16 cellular contexts compared by ENCODE assay signal in the genomic region with DNA sequence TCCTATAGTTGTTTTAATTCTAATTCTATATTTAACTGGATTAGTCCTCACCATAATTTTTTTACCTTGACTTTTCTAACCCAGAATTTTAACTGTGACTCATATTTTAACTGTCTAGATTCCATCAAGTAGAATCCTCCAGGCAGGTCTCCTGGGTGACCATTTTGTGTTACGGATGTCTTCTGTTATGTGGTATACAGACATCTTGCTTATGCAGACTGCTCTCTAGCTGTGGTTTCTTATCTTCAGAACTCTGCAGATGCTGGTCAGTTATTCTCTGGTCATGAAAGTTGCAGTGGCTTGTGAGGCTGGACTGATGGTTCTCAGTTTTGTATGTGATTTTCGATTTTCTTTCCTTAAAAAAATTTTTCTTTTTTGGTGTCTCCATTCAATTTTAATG.
DNase-seq lines count a peak whose midpoint lies in the region; ATAC-seq, FAIRE-seq and TF ChIP-seq lines count a peak whose summit lies in the region.
"Had no signal": no experiment of that assay in that cellular context is flagged by ENCODE, and none has a peak within 500 bp of the region (broad histone marks: within the 10 kb centered on the region; RNA-seq: fewer than 3 reads in every experiment).

No MANE protein-coding gene starts in this region.

- H3K9me3 ChIP-seq in DND-41 (ENCODE audit: insufficient read depth, low read length, severe bottlenecking) (no peaks in the 10 kb centered on the region), HepG2 (ENCODE audit: low read length) (no peaks in the 10 kb centered on the region)
- H3K9me3 ChIP-seq: prostate gland had no signal

- intact Hi-C loops in HepG2 (cut with micrococcal nuclease; ENCODE audit: unreplicated experiment), result no loop called here

- no peak for TF ChIP-seq RAD21 in HepG2 (CRISPR knock-in tag; IDR thresholded peaks at IDR 0.05)

- H3K27ac ChIP-seq in DND-41 (ENCODE audit: low read length) (no peak overlapping the region), brain microvascular endothelial cell (no peak overlapping the region), HepG2 (ENCODE audit: extremely low read length, insufficient read depth, low read length) (no peak overlapping the region)
- H3K27ac ChIP-seq: prostate gland had no signal

- H3K4me3 ChIP-seq in DND-41 (ENCODE audit: low read depth in 1 of 2, low read length in 2 of 2) (no peak overlapping the region), brain microvascular endothelial cell (ENCODE audit: low read depth, low read length) (no peak overlapping the region), HepG2 (replicated peaks in 1 of 3; ENCODE audit: insufficient read depth in 1 of 3, low read depth in 2 of 3, low read length in 3 of 3) (no peak overlapping the region)
- H3K4me3 ChIP-seq: prostate gland had no signal

- H3K4me1 ChIP-seq in DND-41 (ENCODE audit: insufficient read depth, low read length), result no peaks in the 10 kb centered on the region; the same call in 1 of the 2 replicates
- peaks cover 9% of the 10 kb centered on the region for H3K4me1 ChIP-seq in HepG2 (ENCODE audit: insufficient read depth, low read length)
- H3K4me1 ChIP-seq: prostate gland had no signal

- H2AFZ ChIP-seq in DND-41 (ENCODE audit: low read depth, low read length) (no peak overlapping the region), HepG2 (ENCODE audit: low read length) (no peak overlapping the region)

- H4K20me1 ChIP-seq in DND-41 (ENCODE audit: insufficient read depth, low read length) (no peaks in the 10 kb centered on the region), HepG2 (ENCODE audit: insufficient read depth, low read length) (no peaks in the 10 kb centered on the region)

- TF ChIP-seq POLR2A in HepG2 (IDR thresholded peaks at IDR 0.05; ENCODE audit: insufficient read depth in 1 of 2, low read depth in 2 of 2, low read length in 2 of 2), result no peak

- WGBS in HepG2 (ENCODE audit: low lambda C conversion rate), result 54% methylated on average over 2 of the region's 2 CpGs

- DNase-seq in DND-41 (no peak), brain microvascular endothelial cell (peak; percentile 87), HepG2 (ENCODE audit: low spot score) (no peak), SIG-M5 treated with dmso at 0.1 percent for 504 hours (lab: John Stamatoyannopoulos, UW; ENCODE audit: unreplicated experiment) (no peak), KBM-7 (no peak)
- no peak for DNase-seq in effector CD8-positive, alpha-beta T cell (lab: John Stamatoyannopoulos, UW)
- DNase-seq: ACHN; DMS53; effector memory CD8-positive, alpha-beta T cell; hypothalamus; mammary epithelial cell; NCI-H2081 treated with DMSO at 0.1 percent for 48 hours; stimulated activated CD4-positive, alpha-beta T cell treated with anti-CD3 and anti-CD28 coated beads, Interleukin-4, amount 100 ng/mL, for 4 hours had no signal

- CTCF ChIA-PET in HepG2 (lab: Yijun Ruan, JAX; ENCODE audit: low intra/inter-chr PET ratio, low total read pairs), result no interaction called here

- no peak for TF ChIP-seq CTCF in DND-41 (IDR thresholded peaks at IDR 0.05; ENCODE audit: borderline replicate concordance, extremely low read depth, low read length, poor library complexity, severe bottlenecking)
- no peak for TF ChIP-seq CTCF in brain microvascular endothelial cell (IDR thresholded peaks at IDR 0.05; ENCODE audit: low read depth, low read length, missing control alignments)
- TF ChIP-seq CTCF in HepG2 (CRISPR knock-in tag; IDR thresholded peaks at IDR 0.05), result no peak

- no TSS peak for BruUV-seq in HepG2 (replicated peaks; lab: Mats Ljungman, UMichigan)

- ATAC-seq in DND-41 (ENCODE audit: insufficient read depth, low read depth), result peak; percentile 70; the same call in 2 of the 3 replicates
- ATAC-seq in GM21390 (IDR thresholded peaks at IDR 0.05; ENCODE audit: unreplicated experiment), result peak; percentile 79
- ATAC-seq in HG03565 (IDR thresholded peaks at IDR 0.05; ENCODE audit: unreplicated experiment), result peak; percentile 94
- no peak for ATAC-seq in HepG2
- ATAC-seq: effector memory CD8-positive, alpha-beta T cell had no signal

- in situ Hi-C loops in brain microvascular endothelial cell (cut with HindIII; ENCODE audit: low pct_ligation_motif_present, low sequenced_read_pairs), result no loop called here
- in situ Hi-C loops in HepG2 (cut with HindIII; ENCODE audit: extremely low pct_ligation_motif_present, low pct_unique_long_range_greater_than_20kb), result no loop called here
- in situ Hi-C loops in KBM-7 (cut with MboI; ENCODE audit: low pct_unique_long_range_greater_than_20kb, low sequenced_read_pairs), result no loop called here

- TF ChIP-seq EP300 in HepG2 (IDR thresholded peaks at IDR 0.05; ENCODE audit: low read depth in 2 of 2, low read length in 2 of 2) (no peak), HepG2 (CRISPR knock-in tag; IDR thresholded peaks at IDR 0.05; ENCODE audit: borderline replicate concordance) (no peak)

- peaks cover 3% of the 10 kb centered on the region; the same call in 1 of the 2 replicates for H3K36me3 ChIP-seq in DND-41 (ENCODE audit: insufficient read depth, low read length)
- H3K36me3 ChIP-seq in brain microvascular endothelial cell (replicated peaks), result no peaks in the 10 kb centered on the region
- H3K36me3 ChIP-seq in HepG2 (replicated peaks in 1 of 2; ENCODE audit: control insufficient read depth in 1 of 2, insufficient read depth in 2 of 2, low read length in 2 of 2), result no peaks in the 10 kb centered on the region
- H3K36me3 ChIP-seq: prostate gland had no signal

- H3K27me3 ChIP-seq in DND-41 (ENCODE audit: insufficient read depth, low read length, poor library complexity) (no peaks in the 10 kb centered on the region), brain microvascular endothelial cell (replicated peaks) (no peaks in the 10 kb centered on the region), HepG2 (ENCODE audit: control insufficient read depth in 1 of 2, insufficient read depth in 2 of 2, low read length in 2 of 2) (no peaks in the 10 kb centered on the region)

- no peak overlapping the region for H3K9ac ChIP-seq in DND-41 (ENCODE audit: low read depth, low read length)
- H3K9ac ChIP-seq in HepG2 (ENCODE audit: insufficient read depth, low read depth, low read length), result no peak overlapping the region

- no peak for FAIRE-seq in HepG2 (lab: Jason Lieb, UNC)

- no peak overlapping the region for H3K4me2 ChIP-seq in DND-41 (ENCODE audit: insufficient read depth, low read length)
- H3K4me2 ChIP-seq in HepG2 (ENCODE audit: low read depth, low read length), result no peak overlapping the region

- POLR2A ChIA-PET in HepG2 (lab: Yijun Ruan, JAX), result no interaction called here

- 0 out of 2 replicates have a peak, but pooled peaks cover 7% of the 10 kb centered on the region for H3K79me2 ChIP-seq in DND-41 (ENCODE audit: insufficient read depth, low read length)
- no peaks in the 10 kb centered on the region for H3K79me2 ChIP-seq in HepG2 (ENCODE audit: insufficient read depth, low read length)

TF ChIP-seq in HepG2, 621 proteins besides CTCF, POLR2A, EP300 and RAD21 (continues in another document):
- no peak for TF ChIP-seq CBX5 (CRISPR knock-in tag; IDR thresholded peaks at IDR 0.05; ENCODE audit: borderline replicate concordance)
- TF ChIP-seq, protein P1, sequence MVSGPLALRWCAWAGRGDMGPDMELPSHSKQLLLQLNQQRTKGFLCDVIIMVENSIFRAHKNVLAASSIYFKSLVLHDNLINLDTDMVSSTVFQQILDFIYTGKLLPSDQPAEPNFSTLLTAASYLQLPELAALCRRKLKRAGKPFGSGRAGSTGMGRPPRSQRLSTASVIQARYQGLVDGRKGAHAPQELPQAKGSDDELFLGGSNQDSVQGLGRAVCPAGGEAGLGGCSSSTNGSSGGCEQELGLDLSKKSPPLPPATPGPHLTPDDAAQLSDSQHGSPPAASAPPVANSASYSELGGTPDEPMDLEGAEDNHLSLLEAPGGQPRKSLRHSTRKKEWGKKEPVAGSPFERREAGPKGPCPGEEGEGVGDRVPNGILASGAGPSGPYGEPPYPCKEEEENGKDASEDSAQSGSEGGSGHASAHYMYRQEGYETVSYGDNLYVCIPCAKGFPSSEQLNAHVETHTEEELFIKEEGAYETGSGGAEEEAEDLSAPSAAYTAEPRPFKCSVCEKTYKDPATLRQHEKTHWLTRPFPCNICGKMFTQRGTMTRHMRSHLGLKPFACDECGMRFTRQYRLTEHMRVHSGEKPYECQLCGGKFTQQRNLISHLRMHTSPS (CRISPR knock-in tag; IDR thresholded peaks at IDR 0.05; ENCODE audit: low read depth), result no peak
- no peak for TF ChIP-seq ZNF644 (CRISPR knock-in tag; IDR thresholded peaks at IDR 0.05; ENCODE audit: low read depth)
- TF ChIP-seq ZFP37 (CRISPR knock-in tag; IDR thresholded peaks at IDR 0.05; ENCODE audit: borderline replicate concordance), result no peak
- no peak for TF ChIP-seq ZNF720 (CRISPR knock-in tag; IDR thresholded peaks at IDR 0.05)
- no peak for TF ChIP-seq HOXA5 (CRISPR knock-in tag; IDR thresholded peaks at IDR 0.05)
- no peak for TF ChIP-seq ZNF225 (CRISPR knock-in tag; IDR thresholded peaks at IDR 0.05)
- no peak for TF ChIP-seq MTA1 (CRISPR knock-in tag; IDR thresholded peaks at IDR 0.05; ENCODE audit: borderline replicate concordance)
- no peak for TF ChIP-seq ZNF850 (CRISPR knock-in tag; conservative IDR thresholded peaks at IDR 0.05)
- TF ChIP-seq SAP130 (CRISPR knock-in tag; IDR thresholded peaks at IDR 0.05; ENCODE audit: low read depth), result no peak
- TF ChIP-seq, protein P2, sequence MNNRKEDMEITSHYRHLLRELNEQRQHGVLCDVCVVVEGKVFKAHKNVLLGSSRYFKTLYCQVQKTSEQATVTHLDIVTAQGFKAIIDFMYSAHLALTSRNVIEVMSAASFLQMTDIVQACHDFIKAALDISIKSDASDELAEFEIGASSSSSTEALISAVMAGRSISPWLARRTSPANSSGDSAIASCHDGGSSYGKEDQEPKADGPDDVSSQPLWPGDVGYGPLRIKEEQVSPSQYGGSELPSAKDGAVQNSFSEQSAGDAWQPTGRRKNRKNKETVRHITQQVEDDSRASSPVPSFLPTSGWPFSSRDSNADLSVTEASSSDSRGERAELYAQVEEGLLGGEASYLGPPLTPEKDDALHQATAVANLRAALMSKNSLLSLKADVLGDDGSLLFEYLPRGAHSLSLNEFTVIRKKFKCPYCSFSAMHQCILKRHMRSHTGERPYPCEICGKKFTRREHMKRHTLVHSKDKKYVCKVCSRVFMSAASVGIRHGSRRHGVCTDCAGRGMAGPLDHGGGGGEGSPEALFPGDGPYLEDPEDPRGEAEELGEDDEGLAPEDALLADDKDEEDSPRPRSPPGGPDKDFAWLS (CRISPR knock-in tag; IDR thresholded peaks at IDR 0.05; ENCODE audit: borderline replicate concordance), result no peak
- TF ChIP-seq, protein P3, sequence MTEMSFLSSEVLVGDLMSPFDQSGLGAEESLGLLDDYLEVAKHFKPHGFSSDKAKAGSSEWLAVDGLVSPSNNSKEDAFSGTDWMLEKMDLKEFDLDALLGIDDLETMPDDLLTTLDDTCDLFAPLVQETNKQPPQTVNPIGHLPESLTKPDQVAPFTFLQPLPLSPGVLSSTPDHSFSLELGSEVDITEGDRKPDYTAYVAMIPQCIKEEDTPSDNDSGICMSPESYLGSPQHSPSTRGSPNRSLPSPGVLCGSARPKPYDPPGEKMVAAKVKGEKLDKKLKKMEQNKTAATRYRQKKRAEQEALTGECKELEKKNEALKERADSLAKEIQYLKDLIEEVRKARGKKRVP (CRISPR knock-in tag; IDR thresholded peaks at IDR 0.05), result no peak
- TF ChIP-seq NFRKB (IDR thresholded peaks at IDR 0.05), result no peak
- TF ChIP-seq NFYC (CRISPR knock-in tag; IDR thresholded peaks at IDR 0.05), result no peak
